In genomic region chr14:93903342-93904184, GRCh38 we compare ENCODE assay signal across 9 cellular contexts. TPM values are rescaled to one million over a fixed set of nuclear protein-coding genes. Genes with fewer than 3 reads are reported as not detected.
DNase-seq lines count a peak whose midpoint lies in the region; ATAC-seq, FAIRE-seq and TF ChIP-seq lines count a peak whose summit lies in the region.
"Had no signal": no experiment of that assay in that cellular context is flagged by ENCODE, and none has a peak within 500 bp of the region (broad histone marks: within the 10 kb centered on the region; RNA-seq: fewer than 3 reads in every experiment).

No MANE protein-coding gene starts in this region.

- no peak overlapping the region for H2AFZ ChIP-seq in DND-41 (ENCODE audit: low read depth, low read length)
- H2AFZ ChIP-seq in K562 (ENCODE audit: low read depth, low read length): no peak overlapping the region

- H3K27ac ChIP-seq in DND-41 (ENCODE audit: low read length) (no peak overlapping the region), K562 (ENCODE audit: extremely low read depth, low read depth, low read length) (no peak overlapping the region), right lobe of liver (no peak overlapping the region)

- CTCF ChIA-PET in K562 (lab: Yijun Ruan, JAX; ENCODE audit: low intra/inter-chr PET ratio): no interaction called here

- no peak for DNase-seq in DND-41
- peak; percentile 2 for DNase-seq in HT-29 (ENCODE audit: low spot score)
- peak in 2 of 4 experiments; percentile 6 to 9 for DNase-seq in K562 (ENCODE audit: extremely low read depth in 1 of 4, low spot score in 3 of 4)
- DNase-seq in right lobe of liver: no peak
- DNase-seq in NOMO-1 treated with dmso at 0.1 percent for 144 hours (lab: John Stamatoyannopoulos, UW; ENCODE audit: unreplicated experiment): no peak
- no peak for DNase-seq in NCI-H2227 treated with DMSO at 0.1 percent for 48 hours (lab: John Stamatoyannopoulos, UW)

- POLR2A ChIA-PET in K562 (lab: Yijun Ruan, JAX): no interaction called here

- TF ChIP-seq EP300 in K562 (IDR thresholded peaks at IDR 0.05; ENCODE audit: low read length): no peak

- 9% methylated on average over 11 of the region's 15 CpGs for WGBS in K562 (ENCODE audit: insufficient coverage, low coverage, missing lambda C conversion rate)
- 25% methylated on average over 10 of the region's 15 CpGs for WGBS in right lobe of liver (ENCODE audit: insufficient coverage, low coverage, low lambda C conversion rate, missing lambda C conversion rate)

- H3K4me3 ChIP-seq in DND-41 (ENCODE audit: low read depth in 1 of 2, low read length in 2 of 2) (no peak overlapping the region), K562 (no peak overlapping the region), right lobe of liver (no peak overlapping the region)

- TF ChIP-seq POLR2A in K562 (conservative IDR thresholded peaks at IDR 0.05) (no peak), right lobe of liver (IDR thresholded peaks at IDR 0.05) (no peak)

- no TSS peak for BruUV-seq in K562 (replicated peaks; lab: Mats Ljungman, UMichigan)

- no peak for ATAC-seq in DND-41 (ENCODE audit: insufficient read depth, low read depth)
- ATAC-seq in K562: peak; percentile 77
- ATAC-seq in right lobe of liver: peak in 2 of 4 donors; percentile 30 to 39
- no peak for ATAC-seq in GM19463 (IDR thresholded peaks at IDR 0.05; ENCODE audit: unreplicated experiment)
- ATAC-seq in GM19328 (IDR thresholded peaks at IDR 0.05; ENCODE audit: unreplicated experiment): no peak

- H3K79me2 ChIP-seq in DND-41 (ENCODE audit: insufficient read depth, low read length) (no peaks in the 10 kb centered on the region), K562 (ENCODE audit: control insufficient read depth, insufficient read depth, low read length) (no peaks in the 10 kb centered on the region)

- H3K27me3 ChIP-seq in DND-41 (ENCODE audit: insufficient read depth, low read length, poor library complexity): peaks cover 4% of the 10 kb centered on the region
- H3K27me3 ChIP-seq in K562 (ENCODE audit: control insufficient read depth in 2 of 2, insufficient read depth in 2 of 2, low read length in 2 of 2): peaks cover 0 to 20% of the 10 kb centered on the region in 2 experiments; a peak in 2 of 5 replicates
- no peaks in the 10 kb centered on the region for H3K27me3 ChIP-seq in right lobe of liver

- in situ Hi-C loops in K562 (cut with MboI): no loop called here

- no peak overlapping the region for H3K4me2 ChIP-seq in DND-41 (ENCODE audit: insufficient read depth, low read length)
- no peak overlapping the region for H3K4me2 ChIP-seq in K562 (ENCODE audit: insufficient read depth, low read length)

- no peaks in the 10 kb centered on the region for H3K9me1 ChIP-seq in K562 (ENCODE audit: control insufficient read depth, insufficient read depth, low read length)

- H3K36me3 ChIP-seq in DND-41 (ENCODE audit: insufficient read depth, low read length): no peaks in the 10 kb centered on the region
- H3K36me3 ChIP-seq in K562 (ENCODE audit: control insufficient read depth, insufficient read depth, low read length): no peaks in the 10 kb centered on the region
- no peaks in the 10 kb centered on the region for H3K36me3 ChIP-seq in right lobe of liver

- peak in 1 of 2 experiments; percentile 38; a peak in 1 of 4 replicates for TF ChIP-seq RAD21 in K562 (CRISPR knock-in tag; conservative IDR thresholded peaks at IDR 0.05 in 1 of 2, IDR thresholded peaks at IDR 0.05 in 1 of 2)

- no peak for FAIRE-seq in K562 (lab: Jason Lieb, UNC)

- intact Hi-C loops in K562 (cut with micrococcal nuclease) (no loop called here), right lobe of liver (cut with DNase I) (no loop called here)

- no peaks in the 10 kb centered on the region for H4K20me1 ChIP-seq in DND-41 (ENCODE audit: insufficient read depth, low read length)
- H4K20me1 ChIP-seq in K562 (replicated peaks; ENCODE audit: control insufficient read depth, insufficient read depth, low read length): no peaks in the 10 kb centered on the region

- H3K9ac ChIP-seq in DND-41 (ENCODE audit: low read depth, low read length): no peak overlapping the region
- H3K9ac ChIP-seq in K562 (ENCODE audit: insufficient read depth in 1 of 2, low read depth in 2 of 2, low read length in 2 of 2): no peak overlapping the region

- TF ChIP-seq CTCF in DND-41 (IDR thresholded peaks at IDR 0.05; ENCODE audit: borderline replicate concordance, extremely low read depth, low read length, poor library complexity, severe bottlenecking): peak; percentile 24
- TF ChIP-seq CTCF in K562 (IDR thresholded peaks at IDR 0.05 in 2 of 3, conservative IDR thresholded peaks at IDR 0.05 in 1 of 3; ENCODE audit: insufficient read depth in 2 of 3, low read depth in 1 of 3, low read length in 3 of 3): peak; percentile 34 to 40 (median 38); a peak in 4 of 6 replicates
- peak in 3 of 4 donors; percentile 14 to 35 (median 17) for TF ChIP-seq CTCF in right lobe of liver (IDR thresholded peaks at IDR 0.05)

- H3K9me3 ChIP-seq in DND-41 (ENCODE audit: insufficient read depth, low read length, severe bottlenecking): no peaks in the 10 kb centered on the region
- H3K9me3 ChIP-seq in K562 (replicated peaks; ENCODE audit: control insufficient read depth, insufficient read depth, low read depth, low read length): no peaks in the 10 kb centered on the region
- H3K9me3 ChIP-seq in right lobe of liver: no peaks in the 10 kb centered on the region

- H3K4me1 ChIP-seq in DND-41 (ENCODE audit: insufficient read depth, low read length) (no peaks in the 10 kb centered on the region), K562 (replicated peaks in 1 of 2; ENCODE audit: control insufficient read depth in 2 of 2, insufficient read depth in 2 of 2, low read length in 2 of 2) (no peaks in the 10 kb centered on the region), right lobe of liver (no peaks in the 10 kb centered on the region)

TF ChIP-seq in K562, 482 proteins besides CTCF, POLR2A, EP300 and RAD21:
- TF ChIP-seq SRSF9 (IDR thresholded peaks at IDR 0.05; ENCODE audit: borderline replicate concordance, low read depth, low read length): no peak
- peak; percentile 66 for TF ChIP-seq ZFP36 (IDR thresholded peaks at IDR 0.05; ENCODE audit: low read depth, low read length, partially characterized antibody)
- no peak for TF ChIP-seq THRB (CRISPR knock-in tag; conservative IDR thresholded peaks at IDR 0.05)
- TF ChIP-seq VEZF1 (CRISPR knock-in tag; IDR thresholded peaks at IDR 0.05): no peak
TF ChIP-seq in K562: peak in this region for 1.

RNA-seq across cellular contexts. Expression of gene FAM181A, which starts 23.6 kb away (rescaled TPM):
- not detected in 2 replicates for total RNA-seq in HT-29 (2014; rRNA removed; shearing (Covaris generic))
- not detected in 2 replicates for total RNA-seq in K562 (2011; cell fraction: chromatin; rRNA removed; ENCODE audit: low replicate concordance)
- not detected in 2 replicates for total RNA-seq in K562 (2011; cell fraction: nucleolus; rRNA removed)
- not detected in 2 replicates for total RNA-seq in K562 (2011; cell fraction: nucleoplasm; rRNA removed)
- total RNA-seq in K562 (2014; rRNA removed) (not detected in 2 replicates), K562 (2014; rRNA removed; fragmentation: Illumina TruSeq; extraction: Trizol) (not detected in 2 replicates), K562 (2015; rRNA removed; fragmentation: Illumina TruSeq; extraction: Trizol) (not detected in 2 replicates), K562 (2021) (not detected in 2 replicates), right lobe of liver (not detected)
- polyA plus RNA-seq in K562 (2011; rRNA removed) (not detected in 2 replicates), K562 (2014; fragmentation: Illumina TruSeq; extraction: Trizol) (not detected in 2 replicates), K562 (2014; fragmentation: Nextera tagmentation; extraction: Ambion mirVana) (not detected), K562 (2014; rRNA removed) (not detected in 2 replicates)
- polyA plus RNA-seq in K562 (2011; cell fraction: cytosol; rRNA removed): not detected in 2 replicates
- polyA plus RNA-seq in K562 (2011; cell fraction: nucleus; rRNA removed): not detected in 2 replicates
- not detected in 2 replicates for polyA plus RNA-seq in K562 (2012)
- polyA minus RNA-seq in K562 (2011; rRNA and poly(A)+ RNA removed): not detected in 2 replicates
- polyA minus RNA-seq in K562 (2011; cell fraction: cytosol; rRNA and poly(A)+ RNA removed): not detected in 2 replicates
- polyA minus RNA-seq in K562 (2011; cell fraction: nucleus; rRNA and poly(A)+ RNA removed): not detected in 2 replicates
- total RNA-seq: mucosa of gallbladder had no signal
